10 cellular contexts compared by ENCODE assay signal in genomic region chr4:1511441-1512041, GRCh38.
DNase-seq lines count a peak whose midpoint lies in the region; TF ChIP-seq lines count a peak whose summit lies in the region.
"Had no signal": no experiment of that assay in that cellular context is flagged by ENCODE, and none has a peak within 500 bp of the region (broad histone marks: within the 10 kb centered on the region; RNA-seq: fewer than 3 reads in every experiment).

No MANE protein-coding gene starts in this region.

- H3K9me3 ChIP-seq in ovary: no peaks in the 10 kb centered on the region
- H3K9me3 ChIP-seq in sigmoid colon: no peaks in the 10 kb centered on the region

- TF ChIP-seq CTCF in ovary (IDR thresholded peaks at IDR 0.05) (no peak), sigmoid colon (IDR thresholded peaks at IDR 0.05) (no peak)

- WGBS in ovary, 3 donors: 73 to 89% (median 83%) methylated on average over 20 to 22 of the region's 22 CpGs
- 93 to 96% methylated on average over 22 of the region's 22 CpGs for WGBS in sigmoid colon, 2 donors

- intact Hi-C loops in ovary (cut with DNase I): no loop called here
- intact Hi-C loops in sigmoid colon (cut with DNase I): loop anchor here (10.0 kb wide), 1 partner anchor 157 kb away; no protein-coding TSS in a partner anchor

- H3K4me3 ChIP-seq in ovary (no peak overlapping the region), sigmoid colon (no peak overlapping the region)

- H3K36me3 ChIP-seq in ovary (no peaks in the 10 kb centered on the region), sigmoid colon (no peaks in the 10 kb centered on the region)
- H3K36me3 ChIP-seq: tibial nerve had no signal

- no peak for TF ChIP-seq POLR2A in erythroblast (IDR thresholded peaks at IDR 0.05; ENCODE audit: low read length)
- TF ChIP-seq POLR2A in ovary (IDR thresholded peaks at IDR 0.05): no peak
- TF ChIP-seq POLR2A in sigmoid colon (IDR thresholded peaks at IDR 0.05): no peak

- H3K27ac ChIP-seq in ovary: no peak overlapping the region
- H3K27ac ChIP-seq in sigmoid colon: no peak overlapping the region

- TF ChIP-seq EP300 in ovary (IDR thresholded peaks at IDR 0.05) (no peak), sigmoid colon (IDR thresholded peaks at IDR 0.05) (no peak)

- H3K4me1 ChIP-seq in ovary (ENCODE audit: insufficient read depth) (no peaks in the 10 kb centered on the region), sigmoid colon (peaks cover 0 to 9% (median 9%) of the 10 kb centered on the region in 4 donors)

- DNase-seq in EL (peak; percentile 28), RPMI8226 (peak; percentile 12), erythroblast (lab: John Stamatoyannopoulos, UW) (peak; percentile 31 to 52), ovary (peak in 4 of 5 donors; percentile 31 to 76 (median 66)), midbrain (lab: John Stamatoyannopoulos, UW) (no peak), COR-L47 (lab: John Stamatoyannopoulos, UW) (no peak), sigmoid colon (no peak)
- no peak for DNase-seq in activated CD8-positive, alpha-beta memory T cell treated with anti-CD3 and anti-CD28 coated beads, Interleukin-2, amount 50 U/mL, for 48 hours
- DNase-seq: NCI-H2081 treated with DMSO at 0.1 percent for 48 hours had no signal

- no peaks in the 10 kb centered on the region for H3K27me3 ChIP-seq in ovary
- peaks cover 29 to 80% (median 50%) of the 10 kb centered on the region in 3 donors for H3K27me3 ChIP-seq in sigmoid colon

Comparison
In these comparisons a context has a peak if more than half of its experiments do, and no peak if none do; other contexts are left out.
1. DNase-seq: peak in EL (single experiment), RPMI8226 (single experiment), erythroblast (2 of 2) and ovary (4 of 5); none in midbrain (single experiment), COR-L47 (single experiment), activated CD8-positive, alpha-beta memory T cell treated with anti-CD3 and anti-CD28 coated beads, Interleukin-2, amount 50 U/mL, for 48 hours (single experiment) and sigmoid colon (single experiment).